ENCODE assay signal across 16 cellular contexts in genomic region chr1:178579095-178579494, GRCh38.
A peak's percentile ranks its signal among the peaks of the same experiment; 100 is the strongest.
DNase-seq lines count a peak whose midpoint lies in the region; ATAC-seq and TF ChIP-seq lines count a peak whose summit lies in the region.
"Had no signal": no experiment of that assay in that cellular context is flagged by ENCODE, and none has a peak within 500 bp of the region (broad histone marks: within the 10 kb centered on the region; RNA-seq: fewer than 3 reads in every experiment).

No MANE protein-coding gene starts in this region.

- peaks cover 98% of the 10 kb centered on the region for H3K4me1 ChIP-seq in DOHH2 (ENCODE audit: control insufficient read depth, low read length)
- peaks cover 41% of the 10 kb centered on the region for H3K4me1 ChIP-seq in GM23338 (ENCODE audit: insufficient read depth)
- H3K4me1 ChIP-seq in Peyer's patch: peaks cover 0 to 27% (median 11%) of the 10 kb centered on the region in 4 donors
- no peaks in the 10 kb centered on the region for H3K4me1 ChIP-seq in left lung
- peaks cover 2% of the 10 kb centered on the region for H3K4me1 ChIP-seq in mesenchymal stem cell (ENCODE audit: control insufficient read depth, insufficient read depth, low read depth, low read length)
- H3K4me1 ChIP-seq: A549 had no signal

- no peak overlapping the region for H3K23ac ChIP-seq in mesenchymal stem cell (ENCODE audit: low read length in 2 of 2)

- H3K9me2 ChIP-seq in DOHH2 (replicated peaks; ENCODE audit: control insufficient read depth, low read length): no peaks in the 10 kb centered on the region
- H3K9me2 ChIP-seq in GM23338 (ENCODE audit: insufficient read depth): no peaks in the 10 kb centered on the region

- H3K9me3 ChIP-seq in DOHH2 (ENCODE audit: control insufficient read depth, insufficient read depth, low read length): no peaks in the 10 kb centered on the region
- no peaks in the 10 kb centered on the region for H3K9me3 ChIP-seq in Peyer's patch
- H3K9me3 ChIP-seq in left lung: no peaks in the 10 kb centered on the region
- H3K9me3 ChIP-seq in mesenchymal stem cell (ENCODE audit: control insufficient read depth, low read length): no peaks in the 10 kb centered on the region
- H3K9me3 ChIP-seq: A549 had no signal

- H3K36me3 Mint-ChIP-seq in GM23338 (ENCODE audit: low read depth): no peaks in the 10 kb centered on the region
- H3K36me3 Mint-ChIP-seq in osteocyte (ENCODE audit: unreplicated experiment): no peaks in the 10 kb centered on the region

- no peaks in the 10 kb centered on the region for H3K79me1 ChIP-seq in mesenchymal stem cell (replicated peaks; ENCODE audit: low read length, poor library complexity, severe bottlenecking)

- H3K18ac ChIP-seq in mesenchymal stem cell (ENCODE audit: low read depth in 1 of 2, low read length in 2 of 2): no peak overlapping the region

- H3K9ac ChIP-seq in mesenchymal stem cell (ENCODE audit: low read length): no peak overlapping the region

- no peak overlapping the region for H2BK15ac ChIP-seq in mesenchymal stem cell (ENCODE audit: low read depth, poor library complexity, severe bottlenecking)

- H3K36me3 ChIP-seq in DOHH2 (ENCODE audit: control insufficient read depth, low read length) (no peaks in the 10 kb centered on the region; the same call in 1 of the 2 replicates), GM23338 (ENCODE audit: insufficient read depth) (no peaks in the 10 kb centered on the region), Peyer's patch (no peaks in the 10 kb centered on the region), left lung (no peaks in the 10 kb centered on the region), mesenchymal stem cell (ENCODE audit: control insufficient read depth in 1 of 2, insufficient read depth in 2 of 2, low read depth in 1 of 2, low read length in 2 of 2) (no peaks in the 10 kb centered on the region)

- intact Hi-C loops in left lung (cut with DNase I): no loop called here

- H3K4me3 Mint-ChIP-seq in GM23338 (no peak overlapping the region), osteocyte (ENCODE audit: unreplicated experiment) (no peak overlapping the region)

- no peak overlapping the region for H3K4ac ChIP-seq in mesenchymal stem cell (ENCODE audit: low read depth in 1 of 2, low read length in 2 of 2)

- no peak overlapping the region for H3K14ac ChIP-seq in mesenchymal stem cell (ENCODE audit: low read length in 2 of 2)

- no peaks in the 10 kb centered on the region for H3K9me3 Mint-ChIP-seq in GM23338
- H3K9me3 Mint-ChIP-seq in osteocyte (ENCODE audit: unreplicated experiment): no peaks in the 10 kb centered on the region

- H3K27me3 ChIP-seq in DOHH2 (ENCODE audit: control insufficient read depth, low read length) (no peaks in the 10 kb centered on the region), GM23338 (ENCODE audit: insufficient read depth) (no peaks in the 10 kb centered on the region), Peyer's patch (no peaks in the 10 kb centered on the region), left lung (no peaks in the 10 kb centered on the region), mesenchymal stem cell (ENCODE audit: control insufficient read depth in 1 of 2, insufficient read depth in 1 of 2, low read length in 2 of 2) (no peaks in the 10 kb centered on the region)

- ATAC-seq in GM23338 (no peak), GM18511 (IDR thresholded peaks at IDR 0.05; ENCODE audit: unreplicated experiment) (no peak), left lung (no peak)
- ATAC-seq: A549, Right ventricle myocardium inferior had no signal

- H3K4me1 Mint-ChIP-seq in GM23338 (peaks cover 65% of the 10 kb centered on the region), osteocyte (ENCODE audit: unreplicated experiment) (peaks cover 7% of the 10 kb centered on the region)

- 96% methylated on average over 4 of the region's 4 CpGs for WGBS in mesenchymal stem cell

- H3K27ac ChIP-seq in DOHH2 (ENCODE audit: low read depth, low read length): peak overlapping the region; percentile 95
- H3K27ac ChIP-seq in GM23338 (ENCODE audit: low read depth): no peak overlapping the region
- H3K27ac ChIP-seq in Peyer's patch: peak overlapping the region in 2 of 4 donors; percentile 72 to 84
- H3K27ac ChIP-seq in left lung: no peak overlapping the region
- no peak overlapping the region for H3K27ac ChIP-seq in mesenchymal stem cell (ENCODE audit: low read length, poor library complexity, severe bottlenecking)
- H3K27ac ChIP-seq: A549, C4-2B had no signal

- peaks cover 3% of the 10 kb centered on the region; the same call in 1 of the 2 replicates for H3K79me2 ChIP-seq in DOHH2 (ENCODE audit: control insufficient read depth, low read length)
- H3K79me2 ChIP-seq in GM23338 (replicated peaks; ENCODE audit: insufficient read depth): no peaks in the 10 kb centered on the region

- no peak overlapping the region for H2BK120ac ChIP-seq in mesenchymal stem cell (ENCODE audit: low read depth, low read length)

- no peak overlapping the region for H2AK5ac ChIP-seq in mesenchymal stem cell (ENCODE audit: low read length, severe bottlenecking)

- no peak overlapping the region for H2BK12ac ChIP-seq in mesenchymal stem cell (ENCODE audit: low read length in 2 of 2)

- no peak for TF ChIP-seq POLR2A in Peyer's patch (IDR thresholded peaks at IDR 0.05)

- H3K4me2 ChIP-seq in DOHH2 (ENCODE audit: low read length): peak overlapping the region; percentile 95
- no peak overlapping the region for H3K4me2 ChIP-seq in GM23338
- H3K4me2 ChIP-seq in mesenchymal stem cell (ENCODE audit: low read length, poor library complexity, severe bottlenecking): no peak overlapping the region
- H3K4me2 ChIP-seq: A549 had no signal

- H3F3A ChIP-seq in DOHH2 (ENCODE audit: control insufficient read depth, insufficient read depth) (peaks cover 60% of the 10 kb centered on the region), GM23338 (replicated peaks; ENCODE audit: low read depth) (no peaks in the 10 kb centered on the region)

- H2AFZ ChIP-seq in GM23338 (no peak overlapping the region), mesenchymal stem cell (ENCODE audit: low read depth, low read length) (no peak overlapping the region)

- no peak overlapping the region for H4K91ac ChIP-seq in mesenchymal stem cell (ENCODE audit: low read length)

- H3K27me3 Mint-ChIP-seq in GM23338 (ENCODE audit: insufficient read depth, low read depth, poor library complexity): peaks cover 8% of the 10 kb centered on the region
- H3K27me3 Mint-ChIP-seq in osteocyte (ENCODE audit: unreplicated experiment): no peaks in the 10 kb centered on the region

- H4K20me1 ChIP-seq in DOHH2 (ENCODE audit: control insufficient read depth, insufficient read depth, low read depth, low read length): no peaks in the 10 kb centered on the region
- H4K20me1 ChIP-seq in GM23338 (replicated peaks; ENCODE audit: insufficient read depth): no peaks in the 10 kb centered on the region

- H3K27ac Mint-ChIP-seq in GM23338 (0 out of 2 replicates have a peak overlapping the region, but pooled peaks have one; percentile 54), osteocyte (ENCODE audit: unreplicated experiment) (no peak overlapping the region)

- no peak overlapping the region for H4K8ac ChIP-seq in mesenchymal stem cell (ENCODE audit: low read length)

- DNase-seq in GM23338 (ENCODE audit: low spot score): no peak
- peak in 2 of 3 donors; percentile 64 to 69 for DNase-seq in Peyer's patch
- peak; percentile 6 for DNase-seq in osteocyte (ENCODE audit: extremely low spot score, unreplicated experiment)
- DNase-seq in Kasumi-1 (lab: John Stamatoyannopoulos, UW): no peak
- no peak for DNase-seq in left lung
- DNase-seq in mesenchymal stem cell: no peak
- DNase-seq: DMS79, H7, NCI-H1417 treated with DMSO at 0.1 percent for 48 hours, SW 1271, T-helper 2 cell had no signal

- H2BK5ac ChIP-seq in mesenchymal stem cell (ENCODE audit: low read depth, low read length, poor library complexity, severe bottlenecking): no peak overlapping the region

- TF ChIP-seq CTCF in DOHH2 (IDR thresholded peaks at IDR 0.05; ENCODE audit: low read depth, low read length, poor library complexity, severe bottlenecking) (no peak), GM23338 (conservative IDR thresholded peaks at IDR 0.05; ENCODE audit: low read depth in 2 of 2) (no peak), Peyer's patch (IDR thresholded peaks at IDR 0.05) (no peak), osteocyte (IDR thresholded peaks at IDR 0.05) (no peak), left lung (IDR thresholded peaks at IDR 0.05) (no peak)

- peak overlapping the region; percentile 64 for H3K4me3 ChIP-seq in DOHH2 (ENCODE audit: low read length)
- H3K4me3 ChIP-seq in GM23338: no peak overlapping the region
- no peak overlapping the region for H3K4me3 ChIP-seq in Peyer's patch
- no peak overlapping the region for H3K4me3 ChIP-seq in left lung
- no peak overlapping the region for H3K4me3 ChIP-seq in mesenchymal stem cell (ENCODE audit: insufficient read depth in 1 of 2, low read depth in 1 of 2, low read length in 2 of 2)
- H3K4me3 ChIP-seq: A549 had no signal

TF ChIP-seq in GM23338, 12 proteins besides CTCF, POLR2A, EP300 and RAD21 (continues in another document):
- TF ChIP-seq JUNB (IDR thresholded peaks at IDR 0.05; ENCODE audit: unreplicated experiment) (no peak), EZH2 (IDR thresholded peaks at IDR 0.05; ENCODE audit: low read depth, unreplicated experiment) (no peak), CREB1 (CRISPR knock-in tag; IDR thresholded peaks at IDR 0.05; ENCODE audit: low read depth) (no peak), STAT1 (IDR thresholded peaks at IDR 0.05; ENCODE audit: unreplicated experiment) (no peak), ZNF114 (CRISPR knock-in tag; IDR thresholded peaks at IDR 0.05) (no peak), EZH2phosphoT487 (IDR thresholded peaks at IDR 0.05; ENCODE audit: unreplicated experiment) (no peak), NANOG (IDR thresholded peaks at IDR 0.05; ENCODE audit: borderline replicate concordance) (no peak)
- TF ChIP-seq, protein P1, sequence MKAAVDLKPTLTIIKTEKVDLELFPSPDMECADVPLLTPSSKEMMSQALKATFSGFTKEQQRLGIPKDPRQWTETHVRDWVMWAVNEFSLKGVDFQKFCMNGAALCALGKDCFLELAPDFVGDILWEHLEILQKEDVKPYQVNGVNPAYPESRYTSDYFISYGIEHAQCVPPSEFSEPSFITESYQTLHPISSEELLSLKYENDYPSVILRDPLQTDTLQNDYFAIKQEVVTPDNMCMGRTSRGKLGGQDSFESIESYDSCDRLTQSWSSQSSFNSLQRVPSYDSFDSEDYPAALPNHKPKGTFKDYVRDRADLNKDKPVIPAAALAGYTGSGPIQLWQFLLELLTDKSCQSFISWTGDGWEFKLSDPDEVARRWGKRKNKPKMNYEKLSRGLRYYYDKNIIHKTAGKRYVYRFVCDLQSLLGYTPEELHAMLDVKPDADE (IDR thresholded peaks at IDR 0.05): no peak

Comparison
In these comparisons a context has a peak if more than half of its experiments do, and no peak if none do; other contexts are left out.
1. DNase-seq: peak in Peyer's patch (2 of 3) and osteocyte (single experiment); none in GM23338 (single experiment), Kasumi-1 (0 of 2), left lung (0 of 2) and mesenchymal stem cell (single experiment).